In genomic region chr2:178553047-178553446, GRCh38 we compare ENCODE assay signal across 14 cellular contexts.
DNase-seq lines count a peak whose midpoint lies in the region; ATAC-seq and TF ChIP-seq lines count a peak whose summit lies in the region.
"Had no signal": no experiment of that assay in that cellular context is flagged by ENCODE, and none has a peak within 500 bp of the region (broad histone marks: within the 10 kb centered on the region; RNA-seq: fewer than 3 reads in every experiment).

No MANE protein-coding gene starts in this region.

- no peak for TF ChIP-seq EP300 in gastroesophageal sphincter (IDR thresholded peaks at IDR 0.05)

- no peaks in the 10 kb centered on the region for H3K9me3 ChIP-seq in AG04450 (ENCODE audit: control insufficient read depth, insufficient read depth, low read length)
- H3K9me3 ChIP-seq in gastroesophageal sphincter = no peaks in the 10 kb centered on the region
- H3K9me3 ChIP-seq in SJCRH30 (replicated peaks) = no peaks in the 10 kb centered on the region
- H3K9me3 ChIP-seq: upper lobe of right lung had no signal

- POLR2A ChIA-PET in AG04450 (lab: Yijun Ruan, JAX) = no interaction called here
- POLR2A ChIA-PET in GM10248 (lab: Yijun Ruan, JAX) = no interaction called here

- CTCF ChIA-PET in AG04450 (lab: Charles Lee) (no interaction called here), GM10248 (lab: Yijun Ruan, JAX) (no interaction called here)

- WGBS in gastroesophageal sphincter (ENCODE audit: low coverage in 1 of 2), 2 donors = 63 to 73% methylated on average over 1 to 2 of the region's 2 CpGs

- no peak for TF ChIP-seq CTCF in AG04450 (IDR thresholded peaks at IDR 0.05; ENCODE audit: low read depth, low read length)
- no peak for TF ChIP-seq CTCF in brain microvascular endothelial cell (IDR thresholded peaks at IDR 0.05; ENCODE audit: low read depth, low read length, missing control alignments)
- no peak for TF ChIP-seq CTCF in gastroesophageal sphincter (IDR thresholded peaks at IDR 0.05)
- TF ChIP-seq CTCF in GM10248 (IDR thresholded peaks at IDR 0.05; ENCODE audit: control extremely low read depth, extremely low read depth, low read depth, missing control alignments) = no peak

- ATAC-seq in gastroesophageal sphincter = no peak
- ATAC-seq: activated CD8-positive, alpha-beta T cell treated with anti-CD3 and anti-CD28 coated beads, Interleukin-2, amount 10 ng/mL, durations not matched to agents 7 days and 5 days; upper lobe of right lung had no signal

- in situ Hi-C loops in brain microvascular endothelial cell (cut with HindIII; ENCODE audit: low pct_ligation_motif_present, low sequenced_read_pairs) = no loop called here

- H3K4me3 ChIP-seq in AG04450 (ENCODE audit: low read depth, low read length) = no peak overlapping the region
- no peak overlapping the region for H3K4me3 ChIP-seq in brain microvascular endothelial cell (ENCODE audit: low read depth, low read length)
- no peak overlapping the region for H3K4me3 ChIP-seq in gastroesophageal sphincter
- H3K4me3 ChIP-seq in SJCRH30 = no peak overlapping the region
- H3K4me3 ChIP-seq: upper lobe of right lung had no signal

- TF ChIP-seq POLR2A in gastroesophageal sphincter (IDR thresholded peaks at IDR 0.05) = no peak

- no peaks in the 10 kb centered on the region for H3K27me3 ChIP-seq in AG04450 (ENCODE audit: control insufficient read depth, insufficient read depth, low read length)
- no peaks in the 10 kb centered on the region for H3K27me3 ChIP-seq in brain microvascular endothelial cell (replicated peaks)
- H3K27me3 ChIP-seq in gastroesophageal sphincter = no peaks in the 10 kb centered on the region
- no peaks in the 10 kb centered on the region for H3K27me3 ChIP-seq in SJCRH30
- H3K27me3 ChIP-seq: upper lobe of right lung had no signal

- no peaks in the 10 kb centered on the region for H3K4me1 ChIP-seq in gastroesophageal sphincter
- H3K4me1 ChIP-seq in SJCRH30 = no peaks in the 10 kb centered on the region
- H3K4me1 ChIP-seq: upper lobe of right lung had no signal

- DNase-seq in AG04450 (ENCODE audit: low read depth, low spot score) (peak; percentile 41), HS-5 (ENCODE audit: low read depth) (peak; percentile 82), brain microvascular endothelial cell (peak; percentile 82), islet precursor cell (peak; percentile 2), SJCRH30 (no peak), GM10248 (ENCODE audit: extremely low spot score) (no peak)
- no peak for DNase-seq in stimulated activated CD4-positive, alpha-beta T cell treated with anti-CD3 and anti-CD28 coated beads, Interleukin-4, amount 100 ng/mL, for 1 hour
- DNase-seq: activated CD8-positive, alpha-beta T cell treated with anti-CD3 and anti-CD28 coated beads, Interleukin-2, amount 10 ng/mL, durations not matched to agents 7 days and 5 days; CD4-positive, alpha-beta memory T cell; H9; small intestine; T-helper 2 cell; upper lobe of right lung had no signal

- H3K36me3 ChIP-seq in brain microvascular endothelial cell (replicated peaks) = no peaks in the 10 kb centered on the region
- peaks cover 0 to 32% of the 10 kb centered on the region in 2 donors for H3K36me3 ChIP-seq in gastroesophageal sphincter
- H3K36me3 ChIP-seq in SJCRH30 = peaks cover 46% of the 10 kb centered on the region

- H3K27ac ChIP-seq in AG04450 (ENCODE audit: low read depth, low read length) = peak overlapping the region; percentile 34
- H3K27ac ChIP-seq in brain microvascular endothelial cell = peak overlapping the region; percentile 29
- no peak overlapping the region for H3K27ac ChIP-seq in gastroesophageal sphincter
- H3K27ac ChIP-seq in SJCRH30 = no peak overlapping the region
- H3K27ac ChIP-seq: upper lobe of right lung had no signal

Comparison
In these comparisons a context has a peak if more than half of its experiments do, and no peak if none do; other contexts are left out.
1. DNase-seq: peak in AG04450 (single experiment), HS-5 (single experiment), brain microvascular endothelial cell (single experiment) and islet precursor cell (single experiment); none in SJCRH30 (0 of 2), stimulated activated CD4-positive, alpha-beta T cell treated with anti-CD3 and anti-CD28 coated beads, Interleukin-4, amount 100 ng/mL, for 1 hour (single experiment) and GM10248 (single experiment).
2. H3K27ac ChIP-seq: peak in AG04450 (single experiment) and brain microvascular endothelial cell (single experiment); none in gastroesophageal sphincter (0 of 4) and SJCRH30 (single experiment).